ENCODE assay signal across 1 cellular context in the genomic region with DNA sequence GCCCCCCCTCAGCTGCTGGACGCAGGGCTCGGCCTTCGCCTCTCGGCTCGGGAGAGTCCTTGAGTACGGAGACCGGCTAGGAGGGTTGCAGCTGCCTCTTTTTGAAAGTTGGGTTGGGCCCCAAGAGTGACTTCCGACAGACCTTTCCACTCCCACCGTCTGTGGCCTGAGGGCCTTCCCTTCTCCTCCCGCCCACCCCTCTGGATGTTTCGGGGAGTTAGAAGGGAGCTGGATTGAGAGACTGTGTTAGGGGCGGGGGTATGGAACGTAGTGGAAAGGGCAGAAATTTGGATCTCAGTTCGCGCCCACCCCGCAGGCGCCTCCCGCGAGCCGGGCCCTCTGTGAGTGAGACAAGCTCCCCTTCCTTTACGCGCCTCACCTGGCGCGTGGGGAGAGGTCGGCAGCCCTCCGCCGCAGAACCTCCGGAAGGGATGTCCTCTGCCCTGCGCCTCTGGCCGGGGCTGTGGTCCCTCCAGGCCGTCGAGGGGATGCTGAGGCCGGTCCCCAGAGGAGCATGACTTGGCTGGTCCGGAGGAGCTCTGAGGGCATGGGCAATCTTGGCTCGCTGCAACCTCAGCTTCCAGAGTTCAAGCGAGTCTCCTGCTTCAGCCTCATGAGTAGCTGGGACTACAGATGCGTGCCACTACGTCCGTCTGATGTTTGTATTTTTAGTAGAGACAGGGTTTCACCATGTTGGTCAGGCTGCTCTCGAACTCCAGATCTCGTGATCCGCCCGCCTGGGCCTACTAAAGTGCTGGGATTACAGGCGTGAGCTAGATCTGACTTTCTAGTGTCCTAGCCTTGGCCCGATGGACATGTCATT.
TF ChIP-seq lines count a peak whose summit lies in the region.

No MANE protein-coding gene starts in this region.

TF ChIP-seq in HepG2, 621 proteins besides CTCF, POLR2A, EP300 and RAD21 (continued from another document):
- TF ChIP-seq ETS1 (CRISPR knock-in tag; IDR thresholded peaks at IDR 0.05) = 0 out of 2 replicates have a peak, but pooled peaks have one; percentile 18
TF ChIP-seq in HepG2: peak in this region for 102.
